In the genomic region with DNA sequence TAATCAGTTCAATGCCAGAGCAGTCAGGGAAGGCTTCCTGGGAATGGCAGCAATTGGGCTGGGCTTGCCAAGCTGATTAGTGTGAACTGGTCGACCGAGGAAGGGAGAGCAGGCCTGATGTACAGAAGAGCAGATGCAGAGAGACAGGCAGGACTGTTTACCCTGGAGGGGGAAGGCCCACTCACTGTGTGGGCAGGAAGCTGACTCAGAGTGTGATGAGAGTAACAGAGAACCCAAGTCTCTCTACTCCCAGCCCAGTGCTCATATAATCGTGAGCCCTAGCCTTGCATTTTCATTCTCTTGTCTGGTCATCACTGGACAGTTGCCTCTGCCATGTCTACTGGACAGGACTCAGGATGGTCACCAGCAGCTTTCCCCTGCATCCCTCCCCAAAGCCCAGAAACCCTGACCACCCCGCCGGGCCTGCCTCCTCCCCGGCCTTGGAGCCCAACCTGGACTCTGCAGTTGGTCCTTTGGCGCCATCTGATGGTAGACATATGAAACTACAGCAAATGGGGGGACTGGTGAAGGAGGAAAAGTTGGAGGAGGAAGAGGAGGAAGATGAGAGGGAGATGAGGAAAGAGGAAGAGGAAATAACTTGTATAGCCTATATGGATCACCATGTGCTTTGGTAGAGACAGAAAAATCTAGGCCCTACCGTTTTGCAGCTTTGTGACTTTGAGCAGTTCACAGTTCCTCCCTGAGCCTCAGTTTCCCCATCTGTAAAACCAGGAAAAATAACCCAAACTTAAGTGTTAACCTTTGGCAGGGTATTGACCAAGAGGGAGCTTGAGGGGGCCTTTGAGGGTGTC, we compare ENCODE assay signal across 7 cellular contexts. TPM values are rescaled to one million over a fixed set of nuclear protein-coding genes. Genes with fewer than 3 reads are reported as not detected.
DNase-seq lines count a peak whose midpoint lies in the region; TF ChIP-seq lines count a peak whose summit lies in the region.

No MANE protein-coding gene starts in this region.

- H3K4me3 ChIP-seq in mammary epithelial cell (replicated peaks in 1 of 3; ENCODE audit: insufficient read depth in 1 of 3, low read depth in 2 of 3, low read length in 3 of 3), result peak overlapping the region in 1 of 3 experiments; percentile 7

- no peaks in the 10 kb centered on the region for H4K20me1 ChIP-seq in mammary epithelial cell (ENCODE audit: insufficient read depth, low read length)

- H3K79me2 ChIP-seq in mammary epithelial cell (ENCODE audit: insufficient read depth, low read length), result no peaks in the 10 kb centered on the region

- intact Hi-C loops in mammary epithelial cell (cut with micrococcal nuclease), result loop anchor here (1.0 to 10.0 kb wide), 4 partner anchors 14 to 538 kb away; a partner anchor contains a TSS

- no peaks in the 10 kb centered on the region for H3K9me3 ChIP-seq in mammary epithelial cell (replicated peaks; ENCODE audit: insufficient read depth, low read length)

- H3K27ac ChIP-seq in VCaP (no peak overlapping the region), mammary epithelial cell (ENCODE audit: insufficient read depth, low read depth, low read length) (no peak overlapping the region)

- CTCF ChIA-PET in mammary epithelial cell (lab: Charles Lee; ENCODE audit: low non-redundant PET), result interaction anchor here (0.5 to 0.7 kb wide), 2 partner anchors 162 to 167 kb away, joined by 4 to 7 read pairs; no protein-coding TSS in a partner anchor

- H3K9ac ChIP-seq in mammary epithelial cell (ENCODE audit: insufficient read depth, low read length), result no peak overlapping the region

- DNase-seq in HCEC 1CT (peak; percentile 91), NCI-H2029 (lab: John Stamatoyannopoulos, UW) (peak; percentile 31), mammary epithelial cell (peak; percentile 63), left kidney (ENCODE audit: low read depth, low spot score) (peak; percentile 85)
- peak; percentile 38 to 62 (median 61) for DNase-seq in stimulated activated CD4-positive, alpha-beta T cell treated with anti-CD3 and anti-CD28 coated beads, TNF-alpha, amount 100 ng/mL, for 4 hours (ENCODE audit: low read depth in 3 of 3)

- H3K4me1 ChIP-seq in mammary epithelial cell (ENCODE audit: insufficient read depth, low read length), result peaks cover 13% of the 10 kb centered on the region

- BruUV-seq in mammary epithelial cell (replicated peaks; lab: Mats Ljungman, UMichigan), result no TSS peak

- no peaks in the 10 kb centered on the region for H3K36me3 ChIP-seq in mammary epithelial cell (ENCODE audit: insufficient read depth, low read length)

- dilution Hi-C loops in mammary epithelial cell (cut with HindIII; ENCODE audit: low sequenced_read_pairs), result no loop called here

- peak overlapping the region; percentile 33 for H2AFZ ChIP-seq in mammary epithelial cell (ENCODE audit: low read depth, low read length)

- WGBS in mammary epithelial cell (ENCODE audit: low coverage, missing lambda C conversion rate), result 18% methylated on average over 8 of the region's 8 CpGs

- H3K4me2 ChIP-seq in mammary epithelial cell (ENCODE audit: insufficient read depth, low read depth, low read length), result peak overlapping the region; percentile 56

- peak; percentile 81 for TF ChIP-seq CTCF in GM12872 (IDR thresholded peaks at IDR 0.05; ENCODE audit: insufficient read depth, low read depth, low read length)
- peak; percentile 97 for TF ChIP-seq CTCF in VCaP (conservative IDR thresholded peaks at IDR 0.05)
- TF ChIP-seq CTCF in mammary epithelial cell (conservative IDR thresholded peaks at IDR 0.05 in 1 of 2, IDR thresholded peaks at IDR 0.05 in 1 of 2; ENCODE audit: extremely low read depth in 1 of 2, insufficient read depth in 1 of 2, low read depth in 1 of 2, low read length in 2 of 2), result peak; percentile 88 to 97

- no peaks in the 10 kb centered on the region for H3K27me3 ChIP-seq in mammary epithelial cell (ENCODE audit: insufficient read depth, low read length)

- in situ Hi-C loops in mammary epithelial cell (cut with MboI; ENCODE audit: low sequenced_read_pairs in 2 of 2), result loop anchor here (10.0 kb wide), 2 partner anchors 58 to 192 kb away; no protein-coding TSS in a partner anchor

RNA-seq across cellular contexts. Expression of a gene that starts 43.4 kb away (rescaled TPM):
- total RNA-seq in mammary epithelial cell, result 1 to 10 TPM; 3.3 to 3.4 TPM
- polyA plus RNA-seq in mammary epithelial cell, result 1.7 TPM
- polyA minus RNA-seq in mammary epithelial cell, result 4.2 TPM

Comparison
In these comparisons a context has a peak if more than half of its experiments do, and no peak if none do; other contexts are left out.
1. DNase-seq: peak in every context shown above with its lines; median percentile 91 in HCEC 1CT; 85 in left kidney; 63 in mammary epithelial cell; 61 in stimulated activated CD4-positive, alpha-beta T cell treated with anti-CD3 and anti-CD28 coated beads, TNF-alpha, amount 100 ng/mL, for 4 hours; 31 in NCI-H2029.